In genomic region chr7:63925262-63925625, GRCh38 we compare ENCODE assay signal across 12 cellular contexts.
DNase-seq lines count a peak whose midpoint lies in the region; ATAC-seq, FAIRE-seq and TF ChIP-seq lines count a peak whose summit lies in the region.
"Had no signal": no experiment of that assay in that cellular context is flagged by ENCODE, and none has a peak within 500 bp of the region (broad histone marks: within the 10 kb centered on the region; RNA-seq: fewer than 3 reads in every experiment).

No MANE protein-coding gene starts in this region.

- H3K4me3 ChIP-seq in urinary bladder (ENCODE audit: low read depth, low read length), result peak overlapping the region; percentile 58

- peak overlapping the region; percentile 92 to 96 for H3K27ac Mint-ChIP-seq in natural killer cell
- peak overlapping the region in 1 of 2 donors; percentile 92 for H3K27ac Mint-ChIP-seq in natural killer cell treated with Interleukin-12 subunit alpha and Interleukin-12 subunit beta and Interleukin-15 and Interleukin-18, amount 100 ng/mL, for 72 hours
- peak overlapping the region; percentile 97 for H3K27ac Mint-ChIP-seq in activated naive CD4-positive, alpha-beta T cell treated with anti-CD3 and anti-CD28 coated beads, Interleukin-2, amount 10 ng/mL, durations not matched to agents 7 days and 5 days

- no peak for FAIRE-seq in D721Med (lab: Jason Lieb, UNC)
- FAIRE-seq: endometrium had no signal

- H3K27me3 Mint-ChIP-seq in natural killer cell (ENCODE audit: low read depth in 2 of 2), result no peaks in the 10 kb centered on the region
- H3K27me3 Mint-ChIP-seq in natural killer cell treated with Interleukin-12 subunit alpha and Interleukin-12 subunit beta and Interleukin-15 and Interleukin-18, amount 100 ng/mL, for 72 hours, result no peaks in the 10 kb centered on the region
- H3K27me3 Mint-ChIP-seq in activated naive CD4-positive, alpha-beta T cell treated with anti-CD3 and anti-CD28 coated beads, Interleukin-2, amount 10 ng/mL, durations not matched to agents 7 days and 5 days, result no peaks in the 10 kb centered on the region

- DNase-seq in natural killer cell (no peak), medulla oblongata (ENCODE audit: extremely low spot score) (peak; percentile 12), D721Med (ENCODE audit: insufficient read length, low spot score) (no peak), KBM-7 (no peak)
- DNase-seq in natural killer cell treated with Interleukin-12 subunit alpha and Interleukin-12 subunit beta and Interleukin-15 and Interleukin-18, amount 100 ng/mL, for 72 hours (ENCODE audit: low spot score), result no peak
- no peak for DNase-seq in activated naive CD4-positive, alpha-beta T cell treated with anti-CD3 and anti-CD28 coated beads, Interleukin-2, amount 10 ng/mL, durations not matched to agents 7 days and 5 days
- no peak for DNase-seq in effector CD4-positive, alpha-beta T cell
- DNase-seq: DMS79, NCI-H2107 had no signal

- 33% methylated on average over 12 of the region's 12 CpGs for WGBS in urinary bladder

- H3K9me3 Mint-ChIP-seq in natural killer cell, result peaks cover 0 to 6% of the 10 kb centered on the region in 2 donors
- H3K9me3 Mint-ChIP-seq in natural killer cell treated with Interleukin-12 subunit alpha and Interleukin-12 subunit beta and Interleukin-15 and Interleukin-18, amount 100 ng/mL, for 72 hours, result peaks cover 15% of the 10 kb centered on the region
- peaks cover 40% of the 10 kb centered on the region for H3K9me3 Mint-ChIP-seq in activated naive CD4-positive, alpha-beta T cell treated with anti-CD3 and anti-CD28 coated beads, Interleukin-2, amount 10 ng/mL, durations not matched to agents 7 days and 5 days

- no peak for ATAC-seq in natural killer cell
- no peak for ATAC-seq in natural killer cell treated with Interleukin-12 subunit alpha and Interleukin-12 subunit beta and Interleukin-15 and Interleukin-18, amount 100 ng/mL, for 72 hours

- in situ Hi-C loops in KBM-7 (cut with MboI; ENCODE audit: low pct_unique_long_range_greater_than_20kb, low sequenced_read_pairs), result no loop called here

- peak overlapping the region; percentile 97 for H3K4me3 Mint-ChIP-seq in natural killer cell
- H3K4me3 Mint-ChIP-seq in natural killer cell treated with Interleukin-12 subunit alpha and Interleukin-12 subunit beta and Interleukin-15 and Interleukin-18, amount 100 ng/mL, for 72 hours, result no peak overlapping the region
- peak overlapping the region; percentile 95 for H3K4me3 Mint-ChIP-seq in activated naive CD4-positive, alpha-beta T cell treated with anti-CD3 and anti-CD28 coated beads, Interleukin-2, amount 10 ng/mL, durations not matched to agents 7 days and 5 days
- H3K4me3 Mint-ChIP-seq: neural crest cell had no signal

- H3K27ac ChIP-seq in urinary bladder (ENCODE audit: low read depth), result peak overlapping the region; percentile 15

- H3K4me1 ChIP-seq in urinary bladder (ENCODE audit: insufficient read depth), result no peaks in the 10 kb centered on the region

- no peaks in the 10 kb centered on the region for H3K36me3 Mint-ChIP-seq in natural killer cell
- peaks cover 13% of the 10 kb centered on the region for H3K36me3 Mint-ChIP-seq in natural killer cell treated with Interleukin-12 subunit alpha and Interleukin-12 subunit beta and Interleukin-15 and Interleukin-18, amount 100 ng/mL, for 72 hours
- peaks cover 12% of the 10 kb centered on the region for H3K36me3 Mint-ChIP-seq in activated naive CD4-positive, alpha-beta T cell treated with anti-CD3 and anti-CD28 coated beads, Interleukin-2, amount 10 ng/mL, durations not matched to agents 7 days and 5 days

- TF ChIP-seq CTCF in natural killer cell (IDR thresholded peaks at IDR 0.05) (no peak), D721Med (IDR thresholded peaks at IDR 0.05; ENCODE audit: insufficient read depth, missing control alignments) (no peak)

- intact Hi-C loops in natural killer cell (cut with micrococcal nuclease), result loop anchor here (5.0 kb wide), 1 partner anchor 977 kb away; the partner anchor contains the start of gene ZNF273

- H3K36me3 ChIP-seq in urinary bladder (ENCODE audit: insufficient read depth), result no peaks in the 10 kb centered on the region

- H3K4me1 Mint-ChIP-seq in natural killer cell, result peaks cover 9 to 23% of the 10 kb centered on the region in 2 donors
- H3K4me1 Mint-ChIP-seq in natural killer cell treated with Interleukin-12 subunit alpha and Interleukin-12 subunit beta and Interleukin-15 and Interleukin-18, amount 100 ng/mL, for 72 hours (ENCODE audit: low read depth in 2 of 2), result peaks cover 0 to 8% of the 10 kb centered on the region in 2 donors
- H3K4me1 Mint-ChIP-seq in activated naive CD4-positive, alpha-beta T cell treated with anti-CD3 and anti-CD28 coated beads, Interleukin-2, amount 10 ng/mL, durations not matched to agents 7 days and 5 days, result peaks cover 23% of the 10 kb centered on the region
- H3K4me1 Mint-ChIP-seq: neural crest cell had no signal

- CTCF ChIA-PET in activated naive CD4-positive, alpha-beta T cell treated with anti-CD3 and anti-CD28 coated beads, Interleukin-2, amount 10 ng/mL, durations not matched to agents 7 days and 5 days (lab: Charles Lee), result interaction anchor here (1.0 kb wide), 1 partner anchor 382 kb away, joined by 3 read pairs; no protein-coding TSS in a partner anchor
